Comparison of ENCODE assay signal across 14 cellular contexts in the genomic region with DNA sequence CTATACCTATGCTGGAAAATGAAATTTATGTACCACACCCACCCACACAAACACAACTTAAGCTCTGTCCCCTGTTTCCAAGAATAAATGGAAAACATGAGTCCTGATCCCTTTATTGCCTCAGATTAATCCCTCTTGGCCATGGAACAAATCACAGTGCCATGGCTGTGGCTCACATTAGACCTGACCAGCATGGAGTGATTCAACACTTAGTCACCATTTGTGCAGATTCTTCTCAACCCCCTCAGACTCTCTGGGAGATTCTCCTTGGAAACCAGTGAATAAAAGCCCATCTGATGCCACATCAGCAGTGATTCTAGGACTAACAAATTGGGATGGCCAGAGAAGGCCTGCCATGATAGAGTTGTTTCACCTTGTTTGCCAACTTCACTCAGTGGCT.
DNase-seq lines count a peak whose midpoint lies in the region; ATAC-seq and TF ChIP-seq lines count a peak whose summit lies in the region.
"Had no signal": no experiment of that assay in that cellular context is flagged by ENCODE, and none has a peak within 500 bp of the region (broad histone marks: within the 10 kb centered on the region; RNA-seq: fewer than 3 reads in every experiment).

No MANE protein-coding gene starts in this region.

- H3K4me1 ChIP-seq in uterus, result no peaks in the 10 kb centered on the region
- H3K4me1 ChIP-seq in ovary (ENCODE audit: insufficient read depth), result peaks cover 3% of the 10 kb centered on the region
- H3K4me1 ChIP-seq: gastrocnemius medialis, upper lobe of right lung had no signal

- H3K4me3 ChIP-seq in AG04450 (ENCODE audit: low read depth, low read length), result no peak overlapping the region
- H3K4me3 ChIP-seq in uterus, result no peak overlapping the region
- H3K4me3 ChIP-seq in ovary, result no peak overlapping the region
- H3K4me3 ChIP-seq: gastrocnemius medialis, upper lobe of right lung had no signal

- CTCF ChIA-PET in AG04450 (lab: Charles Lee), result interaction anchor here (2.0 kb wide), 1 partner anchor 158 kb away, joined by 4 read pairs; no protein-coding TSS in a partner anchor

- ATAC-seq in GM19351 (IDR thresholded peaks at IDR 0.05; ENCODE audit: unreplicated experiment), result no peak
- ATAC-seq: activated CD8-positive, alpha-beta T cell treated with anti-CD3 and anti-CD28 coated beads for 36 hours; gastrocnemius medialis; left lobe of liver; upper lobe of right lung had no signal

- H3K27me3 ChIP-seq in AG04450 (ENCODE audit: control insufficient read depth, insufficient read depth, low read length), result no peaks in the 10 kb centered on the region
- H3K27me3 ChIP-seq in uterus, result no peaks in the 10 kb centered on the region
- H3K27me3 ChIP-seq in ovary, result no peaks in the 10 kb centered on the region
- H3K27me3 ChIP-seq: gastrocnemius medialis, upper lobe of right lung had no signal

- intact Hi-C loops in uterus (cut with DNase I; ENCODE audit: low total_unique reads), result no loop called here
- intact Hi-C loops in ovary (cut with DNase I), result no loop called here

- peak; percentile 83 for DNase-seq in AG04450 (ENCODE audit: low read depth, low spot score)
- DNase-seq in HS-27A (ENCODE audit: low read depth), result peak; percentile 69
- peak; percentile 92 for DNase-seq in astrocyte of the hippocampus (ENCODE audit: low read depth, low spot score)
- peak; percentile 94 for DNase-seq in iris pigment epithelial cell (ENCODE audit: low read depth)
- no peak for DNase-seq in uterus
- no peak for DNase-seq in HT-29 (ENCODE audit: low spot score)
- DNase-seq in ovary, result no peak
- DNase-seq: activated CD8-positive, alpha-beta T cell treated with anti-CD3 and anti-CD28 coated beads for 36 hours; gastrocnemius medialis; MV-4-11; T-helper 2 cell; upper lobe of right lung had no signal

- H3K27ac ChIP-seq in AG04450 (ENCODE audit: low read depth, low read length), result peak overlapping the region; percentile 87
- no peak overlapping the region for H3K27ac ChIP-seq in uterus
- H3K27ac ChIP-seq in ovary, result no peak overlapping the region
- H3K27ac ChIP-seq: gastrocnemius medialis, upper lobe of right lung had no signal

- H3K9me3 ChIP-seq in AG04450 (ENCODE audit: control insufficient read depth, insufficient read depth, low read length) (no peaks in the 10 kb centered on the region), uterus (peaks cover 0 to 3% of the 10 kb centered on the region in 2 donors), ovary (no peaks in the 10 kb centered on the region)
- H3K9me3 ChIP-seq: upper lobe of right lung had no signal

- TF ChIP-seq EP300 in ovary (IDR thresholded peaks at IDR 0.05), result no peak

- POLR2A ChIA-PET in AG04450 (lab: Yijun Ruan, JAX), result interaction anchor here (0.9 kb wide), 1 partner anchor 8 kb away, joined by 3 read pairs; no protein-coding TSS in a partner anchor

- TF ChIP-seq CTCF in AG04450 (IDR thresholded peaks at IDR 0.05; ENCODE audit: low read depth, low read length) (no peak), uterus (IDR thresholded peaks at IDR 0.05) (no peak), ovary (IDR thresholded peaks at IDR 0.05) (no peak)

- no peak for TF ChIP-seq POLR2A in uterus (IDR thresholded peaks at IDR 0.05)
- no peak for TF ChIP-seq POLR2A in ovary (IDR thresholded peaks at IDR 0.05)

- H3K36me3 ChIP-seq in uterus, result no peaks in the 10 kb centered on the region
- H3K36me3 ChIP-seq in ovary, result no peaks in the 10 kb centered on the region
- H3K36me3 ChIP-seq: gastrocnemius medialis, upper lobe of right lung had no signal

Comparison
In these comparisons a context has a peak if more than half of its experiments do, and no peak if none do; other contexts are left out.
1. DNase-seq: peak in AG04450 (single experiment), HS-27A (single experiment), astrocyte of the hippocampus (single experiment) and iris pigment epithelial cell (single experiment); none in uterus (0 of 2), HT-29 (single experiment) and ovary (0 of 5).